In the genomic region with DNA sequence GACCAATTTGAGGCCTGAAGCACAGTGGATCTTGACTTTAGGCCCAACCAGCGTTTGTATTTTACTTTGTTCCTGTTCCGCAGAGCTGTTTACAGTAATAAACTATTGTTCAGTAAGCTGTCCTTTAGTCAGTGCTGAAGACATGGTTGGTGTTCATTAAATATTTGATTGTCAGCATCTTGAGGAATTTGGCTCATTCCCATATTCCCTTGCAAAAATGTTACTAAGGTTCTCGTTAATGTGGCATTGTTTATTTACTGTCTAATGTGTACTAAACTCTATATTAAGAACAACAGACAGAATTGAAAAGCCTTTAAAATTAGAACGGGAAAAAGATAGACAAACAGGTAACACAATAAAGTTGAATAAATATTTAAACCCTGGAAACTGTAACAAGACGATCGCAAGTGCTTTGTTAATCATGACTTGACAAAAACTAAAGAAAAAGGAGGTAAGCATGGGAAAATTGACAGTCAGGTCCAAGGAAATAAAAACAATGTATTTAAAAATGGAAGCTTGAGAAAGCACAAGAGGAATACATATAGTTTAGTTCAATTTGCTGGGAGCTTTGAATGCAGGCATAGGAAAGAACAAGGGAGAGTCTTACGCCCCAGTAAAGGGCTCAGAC, we compare ENCODE assay signal across 28 cellular contexts.
"Had no signal": no experiment of that assay in that cellular context is flagged by ENCODE, and none has a peak within 500 bp of the region (broad histone marks: within the 10 kb centered on the region; RNA-seq: fewer than 3 reads in every experiment).

No MANE protein-coding gene starts in this region.

- H3K36me3 ChIP-seq: ascending aorta, brain microvascular endothelial cell, esophagus muscularis mucosa, gastrocnemius medialis had no signal

- H3K27ac ChIP-seq: ascending aorta, brain microvascular endothelial cell, coronary artery, dorsolateral prefrontal cortex, esophagus muscularis mucosa, foreskin keratinocyte, gastrocnemius medialis had no signal

- H3K27ac Mint-ChIP-seq: activated CD4-positive, alpha-beta memory T cell treated with anti-CD3 and anti-CD28 coated beads, Interleukin-2, amount 10 ng/mL, durations not matched to agents 7 days and 5 days; activated CD4-positive, alpha-beta T cell treated with anti-CD3 and anti-CD28 coated beads, Interleukin-2, amount 10 ng/mL, durations not matched to agents 7 days and 5 days; activated naive CD4-positive, alpha-beta T cell treated with anti-CD3 and anti-CD28 coated beads, Interleukin-2, amount 10 ng/mL, durations not matched to agents 7 days and 5 days; activated naive CD4-positive, alpha-beta T cell treated with anti-CD3 and anti-CD28 coated beads, Interleukin-2, amount 50 U/mL, for 72 hours; activated naive CD8-positive, alpha-beta T cell treated with anti-CD3 and anti-CD28 coated beads, Interleukin-2, amount 10 ng/mL, durations not matched to agents 7 days and 5 days; activated T-cell treated with anti-CD3 and anti-CD28 coated beads, Interleukin-2, amount 50 U/mL, for 24 hours; activated T-cell treated with anti-CD3 and anti-CD28 coated beads, Interleukin-2, amount 50 U/mL, for 72 hours; dendritic cell treated with granulocyte-macrophage colony-stimulating factor and Interleukin-4, amounts not matched to agents 40 ng/mL and 50 ng/mL, for 4 days; effector memory CD8-positive, alpha-beta T cell had no signal

- H3K9me3 ChIP-seq: ascending aorta, esophagus muscularis mucosa, gastrocnemius medialis had no signal

- H3K4me3 ChIP-seq: ascending aorta, coronary artery, dorsolateral prefrontal cortex, esophagus muscularis mucosa, gastrocnemius medialis had no signal

- H3K4me3 Mint-ChIP-seq: activated CD4-positive, alpha-beta memory T cell treated with anti-CD3 and anti-CD28 coated beads, Interleukin-2, amount 10 ng/mL, durations not matched to agents 7 days and 5 days; activated CD4-positive, alpha-beta T cell treated with anti-CD3 and anti-CD28 coated beads, Interleukin-2, amount 10 ng/mL, durations not matched to agents 7 days and 5 days; activated naive CD4-positive, alpha-beta T cell treated with anti-CD3 and anti-CD28 coated beads, Interleukin-2, amount 10 ng/mL, durations not matched to agents 7 days and 5 days; activated naive CD8-positive, alpha-beta T cell treated with anti-CD3 and anti-CD28 coated beads, Interleukin-2, amount 10 ng/mL, durations not matched to agents 7 days and 5 days; activated T-cell treated with anti-CD3 and anti-CD28 coated beads, Interleukin-2, amount 50 U/mL, for 24 hours; activated T-cell treated with anti-CD3 and anti-CD28 coated beads, Interleukin-2, amount 50 U/mL, for 72 hours; central memory CD8-positive, alpha-beta T cell; dendritic cell treated with granulocyte-macrophage colony-stimulating factor and Interleukin-4, amounts not matched to agents 40 ng/mL and 50 ng/mL, for 4 days; effector memory CD8-positive, alpha-beta T cell had no signal

- H3K4me1 ChIP-seq: foreskin keratinocyte, gastrocnemius medialis had no signal

- FAIRE-seq: bronchial epithelial cell had no signal

- H3K9me3 Mint-ChIP-seq: activated CD4-positive, alpha-beta T cell treated with anti-CD3 and anti-CD28 coated beads, Interleukin-2, amount 10 ng/mL, durations not matched to agents 7 days and 5 days; activated naive CD8-positive, alpha-beta T cell treated with anti-CD3 and anti-CD28 coated beads, Interleukin-2, amount 10 ng/mL, durations not matched to agents 7 days and 5 days; activated T-cell treated with anti-CD3 and anti-CD28 coated beads, Interleukin-2, amount 50 U/mL, for 24 hours had no signal

- H3K36me3 Mint-ChIP-seq: activated naive CD4-positive, alpha-beta T cell treated with anti-CD3 and anti-CD28 coated beads, Interleukin-2, amount 10 ng/mL, durations not matched to agents 7 days and 5 days; activated naive CD4-positive, alpha-beta T cell treated with anti-CD3 and anti-CD28 coated beads, Interleukin-2, amount 50 U/mL, for 72 hours; activated naive CD8-positive, alpha-beta T cell treated with anti-CD3 and anti-CD28 coated beads, Interleukin-2, amount 10 ng/mL, durations not matched to agents 7 days and 5 days had no signal

- ATAC-seq: activated naive CD4-positive, alpha-beta T cell treated with anti-CD3 and anti-CD28 coated beads, Interleukin-2, amount 50 U/mL, for 72 hours; activated T-cell treated with anti-CD3 and anti-CD28 coated beads, Interleukin-2, amount 50 U/mL, for 72 hours; effector memory CD8-positive, alpha-beta T cell; foreskin keratinocyte; gastrocnemius medialis had no signal

- DNase-seq: activated CD4-positive, alpha-beta memory T cell treated with anti-CD3 and anti-CD28 coated beads, Interleukin-2, amount 10 ng/mL, durations not matched to agents 7 days and 5 days; activated CD4-positive, alpha-beta T cell treated with anti-CD3 and anti-CD28 coated beads for 1 hour; activated CD4-positive, alpha-beta T cell treated with anti-CD3 and anti-CD28 coated beads for 4 hours; activated CD4-positive, alpha-beta T cell treated with anti-CD3 and anti-CD28 coated beads, Interleukin-2, amount 10 ng/mL, durations not matched to agents 7 days and 5 days; activated CD4-positive, alpha-beta T cell treated with anti-CD3 and anti-CD28 coated beads, Interleukin-2, amount 50 U/mL, for 4 hours; activated CD8-positive, alpha-beta memory T cell treated with anti-CD3 and anti-CD28 coated beads, Interleukin-2, amount 50 U/mL, for 48 hours; activated gamma-delta T cell; activated naive CD4-positive, alpha-beta T cell; activated naive CD4-positive, alpha-beta T cell treated with anti-CD3 and anti-CD28 coated beads, Interleukin-2, amount 10 ng/mL, durations not matched to agents 7 days and 5 days; activated naive CD8-positive, alpha-beta T cell treated with anti-CD3 and anti-CD28 coated beads, Interleukin-2, amount 10 ng/mL, durations not matched to agents 7 days and 5 days; activated T-cell treated with anti-CD3 and anti-CD28 coated beads for 4 hours; activated T-cell treated with anti-CD3 and anti-CD28 coated beads, Interleukin-2, amount 50 U/mL, for 24 hours; activated T-cell treated with anti-CD3 and anti-CD28 coated beads, Interleukin-2, amount 50 U/mL, for 72 hours; brain microvascular endothelial cell; dorsolateral prefrontal cortex; effector CD4-positive, alpha-beta T cell; effector memory CD8-positive, alpha-beta T cell; erythroblast; foreskin keratinocyte; gastrocnemius medialis; T-helper 2 cell had no signal

- H3K4me1 Mint-ChIP-seq: activated CD4-positive, alpha-beta memory T cell treated with anti-CD3 and anti-CD28 coated beads, Interleukin-2, amount 10 ng/mL, durations not matched to agents 7 days and 5 days; activated CD4-positive, alpha-beta T cell treated with anti-CD3 and anti-CD28 coated beads, Interleukin-2, amount 10 ng/mL, durations not matched to agents 7 days and 5 days; activated naive CD4-positive, alpha-beta T cell treated with anti-CD3 and anti-CD28 coated beads, Interleukin-2, amount 10 ng/mL, durations not matched to agents 7 days and 5 days; activated naive CD8-positive, alpha-beta T cell treated with anti-CD3 and anti-CD28 coated beads, Interleukin-2, amount 10 ng/mL, durations not matched to agents 7 days and 5 days; central memory CD8-positive, alpha-beta T cell had no signal

- H3K27me3 Mint-ChIP-seq: activated CD4-positive, alpha-beta memory T cell treated with anti-CD3 and anti-CD28 coated beads, Interleukin-2, amount 10 ng/mL, durations not matched to agents 7 days and 5 days; activated CD4-positive, alpha-beta T cell treated with anti-CD3 and anti-CD28 coated beads, Interleukin-2, amount 10 ng/mL, durations not matched to agents 7 days and 5 days; activated naive CD4-positive, alpha-beta T cell treated with anti-CD3 and anti-CD28 coated beads, Interleukin-2, amount 10 ng/mL, durations not matched to agents 7 days and 5 days; activated naive CD8-positive, alpha-beta T cell treated with anti-CD3 and anti-CD28 coated beads, Interleukin-2, amount 10 ng/mL, durations not matched to agents 7 days and 5 days; activated T-cell treated with anti-CD3 and anti-CD28 coated beads, Interleukin-2, amount 50 U/mL, for 24 hours; central memory CD8-positive, alpha-beta T cell; dendritic cell treated with granulocyte-macrophage colony-stimulating factor and Interleukin-4, amounts not matched to agents 40 ng/mL and 50 ng/mL, for 4 days; effector memory CD8-positive, alpha-beta T cell had no signal

- H3K27me3 ChIP-seq: ascending aorta, brain microvascular endothelial cell, dorsolateral prefrontal cortex, esophagus muscularis mucosa, foreskin keratinocyte, gastrocnemius medialis had no signal
